ENCODE assay signal across 21 cellular contexts in the genomic region with DNA sequence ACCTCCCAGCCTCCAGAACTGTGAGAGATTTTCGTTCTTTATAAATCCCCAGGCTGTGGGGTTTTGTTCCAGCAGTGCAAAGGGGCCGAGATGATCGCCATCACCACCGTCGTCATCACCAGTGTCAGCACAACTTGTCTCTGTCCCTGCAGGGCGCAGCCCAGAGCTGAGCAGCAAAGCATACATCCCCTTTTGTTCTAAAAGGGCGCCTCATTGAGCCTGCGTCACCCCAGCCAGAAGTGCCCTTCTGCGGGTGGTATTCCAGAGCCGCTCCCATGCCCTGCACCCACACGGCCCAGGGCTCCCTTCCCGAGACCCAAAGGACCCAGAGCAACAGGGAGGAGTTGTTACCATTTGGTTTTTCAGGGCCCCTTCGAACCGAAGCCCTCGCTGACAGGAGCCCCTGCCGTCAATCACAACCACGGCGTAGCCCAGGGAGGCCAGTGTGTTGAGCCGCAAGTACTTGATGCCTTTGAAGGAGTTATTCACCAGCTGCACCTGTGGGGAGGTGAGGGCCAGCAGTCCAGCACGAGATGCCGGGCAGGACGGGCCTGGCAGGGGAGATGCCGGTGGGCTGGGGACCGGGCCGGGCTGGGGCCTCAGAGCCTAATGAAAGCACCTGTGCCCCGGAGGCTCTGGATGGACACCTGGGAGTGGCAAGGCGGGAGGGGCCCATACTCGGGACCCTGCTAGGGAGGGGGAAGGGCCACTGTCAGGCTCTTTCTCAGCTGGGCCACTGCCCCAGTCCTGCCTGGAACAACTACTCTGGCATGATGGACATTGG.
"Had no signal": no experiment of that assay in that cellular context is flagged by ENCODE, and none has a peak within 500 bp of the region (broad histone marks: within the 10 kb centered on the region; RNA-seq: fewer than 3 reads in every experiment).

No MANE protein-coding gene starts in this region.

- H3K4me1 Mint-ChIP-seq: activated T-helper 17 cell treated with anti-CD3 and anti-CD28 coated beads, Interleukin-2, amount 50 U/mL, for 72 hours; immature natural killer cell; nephron; stimulated activated memory B cell treated with anti-CD40 and anti-IgM and Interleukin-4, amounts not matched to agents 10 μg/mL and 1 μg/mL and 100 μg/mL, for 72 hours had no signal

- H3K27ac ChIP-seq: foreskin keratinocyte, left lung, sigmoid colon, stomach, thoracic aorta, upper lobe of right lung had no signal

- H3K27me3 ChIP-seq: foreskin keratinocyte, left lung, sigmoid colon, stomach, upper lobe of right lung had no signal

- H3K4me3 ChIP-seq: left lung, sigmoid colon, smooth muscle cell, stomach, thoracic aorta, upper lobe of right lung had no signal

- H3K9me3 ChIP-seq: left lung, sigmoid colon, stomach, thoracic aorta, upper lobe of right lung had no signal

- H3K27ac Mint-ChIP-seq: activated T-cell treated with anti-CD3 and anti-CD28 coated beads, Interleukin-2, amount 50 U/mL, for 24 hours; activated T-helper 17 cell treated with anti-CD3 and anti-CD28 coated beads, Interleukin-2, amount 50 U/mL, for 72 hours; nephron; stimulated activated memory B cell treated with anti-CD40 and anti-IgM and Interleukin-4, amounts not matched to agents 10 μg/mL and 1 μg/mL and 100 μg/mL, for 72 hours had no signal

- DNase-seq: activated CD4-positive, alpha-beta T cell treated with anti-CD3 and anti-CD28 coated beads for 1 hour; activated CD4-positive, alpha-beta T cell treated with anti-CD3 and anti-CD28 coated beads, Interleukin-2, amount 50 U/mL, for 4 hours; activated CD8-positive, alpha-beta memory T cell treated with anti-CD3 and anti-CD28 coated beads for 24 hours; activated CD8-positive, alpha-beta memory T cell treated with anti-CD3 and anti-CD28 coated beads, Interleukin-2, amount 50 U/mL, for 4 hours; activated T-cell treated with anti-CD3 and anti-CD28 coated beads, Interleukin-2, amount 50 U/mL, for 24 hours; cerebellar nuclear complex; effector CD8-positive, alpha-beta T cell; foreskin keratinocyte; immature natural killer cell; left lung; occipital lobe; sigmoid colon; stimulated activated CD4-positive, alpha-beta T cell treated with anti-CD3 and anti-CD28 coated beads, Interleukin-15, amount 100 ng/mL, for 24 hours; stomach; T-helper 9 cell; upper lobe of right lung had no signal

- H3K9me3 Mint-ChIP-seq: activated T-cell treated with anti-CD3 and anti-CD28 coated beads, Interleukin-2, amount 50 U/mL, for 24 hours; activated T-helper 17 cell treated with anti-CD3 and anti-CD28 coated beads, Interleukin-2, amount 50 U/mL, for 72 hours; immature natural killer cell; nephron; stimulated activated memory B cell treated with anti-CD40 and anti-IgM and Interleukin-4, amounts not matched to agents 10 μg/mL and 1 μg/mL and 100 μg/mL, for 72 hours had no signal

- H3K4me2 ChIP-seq: smooth muscle cell had no signal

- ATAC-seq: activated T-helper 17 cell treated with anti-CD3 and anti-CD28 coated beads, Interleukin-2, amount 50 U/mL, for 72 hours; foreskin keratinocyte; left lung; stimulated activated memory B cell treated with anti-CD40 and anti-IgM and Interleukin-4, amounts not matched to agents 10 μg/mL and 1 μg/mL and 100 μg/mL, for 72 hours; upper lobe of right lung had no signal

- H3K4me1 ChIP-seq: foreskin keratinocyte, left lung, stomach, upper lobe of right lung had no signal

- H3K4me3 Mint-ChIP-seq: activated T-cell treated with anti-CD3 and anti-CD28 coated beads, Interleukin-2, amount 50 U/mL, for 24 hours; activated T-helper 17 cell treated with anti-CD3 and anti-CD28 coated beads, Interleukin-2, amount 50 U/mL, for 72 hours; immature natural killer cell; nephron; stimulated activated memory B cell treated with anti-CD40 and anti-IgM and Interleukin-4, amounts not matched to agents 10 μg/mL and 1 μg/mL and 100 μg/mL, for 72 hours had no signal

- H3K27me3 Mint-ChIP-seq: activated T-cell treated with anti-CD3 and anti-CD28 coated beads, Interleukin-2, amount 50 U/mL, for 24 hours; activated T-helper 17 cell treated with anti-CD3 and anti-CD28 coated beads, Interleukin-2, amount 50 U/mL, for 72 hours; stimulated activated memory B cell treated with anti-CD40 and anti-IgM and Interleukin-4, amounts not matched to agents 10 μg/mL and 1 μg/mL and 100 μg/mL, for 72 hours had no signal
